8 cellular contexts compared by ENCODE assay signal in the genomic region with DNA sequence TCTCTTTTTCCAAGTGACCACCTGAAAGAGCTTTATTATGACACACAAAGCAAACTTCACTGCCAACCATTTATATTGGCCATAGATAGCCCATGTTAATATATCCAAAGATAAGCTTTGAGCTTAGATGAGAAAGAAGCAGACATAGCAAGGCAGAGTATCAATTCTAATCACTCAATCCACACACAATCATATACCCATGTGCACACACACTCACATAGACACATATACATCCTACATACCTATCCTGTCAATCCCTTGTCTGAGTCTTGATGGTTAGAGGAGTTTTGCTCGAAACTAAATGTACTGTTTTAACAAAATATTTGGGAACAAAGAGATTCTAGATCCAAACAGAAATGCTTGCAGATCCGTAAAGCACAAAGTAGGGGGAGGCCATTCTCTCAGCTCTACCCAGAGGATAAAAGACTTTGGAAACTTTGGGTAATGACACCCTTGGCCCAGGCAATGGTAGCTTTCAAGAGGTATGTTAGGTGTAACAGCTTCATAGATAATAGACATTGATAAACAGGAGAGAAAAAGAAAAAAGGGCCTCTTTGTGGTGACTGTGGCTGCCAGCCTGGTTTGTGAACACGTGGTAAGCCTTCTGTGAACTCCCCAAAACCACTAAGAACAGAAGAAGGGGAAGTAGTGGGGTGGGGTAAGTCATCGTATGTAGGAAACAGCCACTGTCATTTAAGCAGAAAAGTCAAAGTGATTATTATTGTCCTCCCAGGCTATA.
DNase-seq lines count a peak whose midpoint lies in the region; ATAC-seq and TF ChIP-seq lines count a peak whose summit lies in the region.

No MANE protein-coding gene starts in this region.

- H3K27ac Mint-ChIP-seq in activated naive CD8-positive, alpha-beta T cell treated with anti-CD3 and anti-CD28 coated beads for 36 hours, result no peak overlapping the region
- peak overlapping the region in 1 of 2 donors; percentile 81 for H3K27ac Mint-ChIP-seq in stimulated activated naive CD8-positive, alpha-beta T cell treated with anti-CD3 and anti-CD28 coated beads, Interleukin-15, amount 100 ng/mL, for 72 hours

- H3K9me3 Mint-ChIP-seq in activated naive CD8-positive, alpha-beta T cell treated with anti-CD3 and anti-CD28 coated beads for 36 hours, result peaks cover 4% of the 10 kb centered on the region
- H3K9me3 Mint-ChIP-seq in stimulated activated naive CD8-positive, alpha-beta T cell treated with anti-CD3 and anti-CD28 coated beads, Interleukin-15, amount 100 ng/mL, for 72 hours, result peaks cover 0 to 5% of the 10 kb centered on the region in 2 donors

- no peak for TF ChIP-seq CTCF in lower leg skin (IDR thresholded peaks at IDR 0.05)

- H3K36me3 Mint-ChIP-seq in activated naive CD8-positive, alpha-beta T cell treated with anti-CD3 and anti-CD28 coated beads for 36 hours, result no peaks in the 10 kb centered on the region

- no peak overlapping the region for H3K4me3 ChIP-seq in lower leg skin (ENCODE audit: low read depth, poor library complexity, severe bottlenecking)

- 45 to 50% methylated on average over 4 of the region's 4 CpGs for WGBS in lower leg skin, 2 donors

- H3K4me1 Mint-ChIP-seq in activated naive CD8-positive, alpha-beta T cell treated with anti-CD3 and anti-CD28 coated beads for 36 hours, result peaks cover 28% of the 10 kb centered on the region
- peaks cover 23% of the 10 kb centered on the region for H3K4me1 Mint-ChIP-seq in stimulated activated naive CD8-positive, alpha-beta T cell treated with anti-CD3 and anti-CD28 coated beads, Interleukin-15, amount 100 ng/mL, for 72 hours

- intact Hi-C loops in lower leg skin (cut with DNase I; ENCODE audit: low total_unique reads), result no loop called here

- ATAC-seq in GM18511 (IDR thresholded peaks at IDR 0.05; ENCODE audit: unreplicated experiment) (peak; percentile 98), HG02763 (IDR thresholded peaks at IDR 0.05; ENCODE audit: unreplicated experiment) (peak; percentile 95)
- peak; percentile 95 for ATAC-seq in stimulated activated naive CD8-positive, alpha-beta T cell treated with anti-CD3 and anti-CD28 coated beads, Interleukin-15, amount 100 ng/mL, for 72 hours

- no peak for TF ChIP-seq POLR2A in lower leg skin (IDR thresholded peaks at IDR 0.05)

- peak; percentile 86 for DNase-seq in OCI-M1 (lab: John Stamatoyannopoulos, UW)
- DNase-seq in activated naive CD8-positive, alpha-beta T cell treated with anti-CD3 and anti-CD28 coated beads for 36 hours, result peak; percentile 52
- peak; percentile 43 to 59 for DNase-seq in stimulated activated naive CD8-positive, alpha-beta T cell treated with anti-CD3 and anti-CD28 coated beads, Interleukin-15, amount 100 ng/mL, for 72 hours
- no peak for DNase-seq in NCI-H1105 (lab: John Stamatoyannopoulos, UW)
- no peak for DNase-seq in lower leg skin (ENCODE audit: low spot score in 2 of 2)
- no peak for DNase-seq in germinal center (ENCODE audit: low spot score)

- peaks cover 76% of the 10 kb centered on the region for H3K27me3 Mint-ChIP-seq in activated naive CD8-positive, alpha-beta T cell treated with anti-CD3 and anti-CD28 coated beads for 36 hours
- H3K27me3 Mint-ChIP-seq in stimulated activated naive CD8-positive, alpha-beta T cell treated with anti-CD3 and anti-CD28 coated beads, Interleukin-15, amount 100 ng/mL, for 72 hours, result peaks cover 76% of the 10 kb centered on the region

- H3K4me3 Mint-ChIP-seq in activated naive CD8-positive, alpha-beta T cell treated with anti-CD3 and anti-CD28 coated beads for 36 hours, result no peak overlapping the region
- H3K4me3 Mint-ChIP-seq in stimulated activated naive CD8-positive, alpha-beta T cell treated with anti-CD3 and anti-CD28 coated beads, Interleukin-15, amount 100 ng/mL, for 72 hours, result peak overlapping the region in 1 of 2 donors; percentile 49

Comparison
In these comparisons a context has a peak if more than half of its experiments do, and no peak if none do; other contexts are left out.
1. DNase-seq: peak in OCI-M1 (single experiment), activated naive CD8-positive, alpha-beta T cell treated with anti-CD3 and anti-CD28 coated beads for 36 hours (single experiment) and stimulated activated naive CD8-positive, alpha-beta T cell treated with anti-CD3 and anti-CD28 coated beads, Interleukin-15, amount 100 ng/mL, for 72 hours (2 of 2); none in NCI-H1105 (single experiment), lower leg skin (0 of 2) and germinal center (single experiment).
2. Peak in every context shown above with its lines, with median percentiles within 50 percentile points of each other: ATAC-seq.